Comparison of ENCODE assay signal across 8 cellular contexts in genomic region chr2:191666733-191667132, GRCh38. TPM values are rescaled to one million over a fixed set of nuclear protein-coding genes. Genes with fewer than 3 reads are reported as not detected.
DNase-seq lines count a peak whose midpoint lies in the region; ATAC-seq, FAIRE-seq and TF ChIP-seq lines count a peak whose summit lies in the region.

No MANE protein-coding gene starts in this region.

- H3K27ac ChIP-seq in Karpas-422 (ENCODE audit: low read length), result no peak overlapping the region

- no peaks in the 10 kb centered on the region for H3K27me3 Mint-ChIP-seq in activated CD4-positive, alpha-beta T cell treated with anti-CD3 and anti-CD28 coated beads, Interleukin-2, amount 10 ng/mL, durations not matched to agents 7 days and 5 days

- H3K36me3 ChIP-seq in kidney epithelial cell (ENCODE audit: control insufficient read depth, insufficient read depth, low read length) (no peaks in the 10 kb centered on the region), Karpas-422 (ENCODE audit: insufficient read depth, low read length) (no peaks in the 10 kb centered on the region)

- H3K4me3 ChIP-seq in kidney epithelial cell (ENCODE audit: low read depth, low read length) (no peak overlapping the region), Karpas-422 (ENCODE audit: low read length) (no peak overlapping the region)

- no peaks in the 10 kb centered on the region for H3K9me3 ChIP-seq in Karpas-422 (ENCODE audit: low read length)

- H3K27me3 ChIP-seq in kidney epithelial cell (ENCODE audit: control insufficient read depth, insufficient read depth, low read length) (no peaks in the 10 kb centered on the region), Karpas-422 (ENCODE audit: low read length) (no peaks in the 10 kb centered on the region)

- H3K4me3 Mint-ChIP-seq in activated CD4-positive, alpha-beta T cell treated with anti-CD3 and anti-CD28 coated beads, Interleukin-2, amount 10 ng/mL, durations not matched to agents 7 days and 5 days, result no peak overlapping the region

- H3K9me2 ChIP-seq in Karpas-422 (replicated peaks; ENCODE audit: insufficient read depth, low read length), result no peaks in the 10 kb centered on the region

- no peak for TF ChIP-seq POLR2A in GM18505 (IDR thresholded peaks at IDR 0.05; ENCODE audit: borderline replicate concordance, extremely low read depth, insufficient read depth, insufficient read length)
- TF ChIP-seq POLR2A in H54 (IDR thresholded peaks at IDR 0.05; ENCODE audit: low read depth, low read length), result no peak

- DNase-seq in H54 (ENCODE audit: insufficient read length, low spot score) (no peak), M059J (ENCODE audit: low read depth) (peak; percentile 57), kidney epithelial cell (ENCODE audit: low read depth) (peak; percentile 49), omental fat pad (ENCODE audit: low spot score) (no peak), Karpas-422 (no peak), NCI-H128 (lab: John Stamatoyannopoulos, UW; ENCODE audit: unreplicated experiment) (no peak)
- DNase-seq in activated CD4-positive, alpha-beta T cell treated with anti-CD3 and anti-CD28 coated beads, Interleukin-2, amount 10 ng/mL, durations not matched to agents 7 days and 5 days, result no peak

- no peak overlapping the region for H3K27ac Mint-ChIP-seq in activated CD4-positive, alpha-beta T cell treated with anti-CD3 and anti-CD28 coated beads, Interleukin-2, amount 10 ng/mL, durations not matched to agents 7 days and 5 days

- POLR2A ChIA-PET in activated CD4-positive, alpha-beta T cell treated with anti-CD3 and anti-CD28 coated beads, Interleukin-2, amount 10 ng/mL, durations not matched to agents 7 days and 5 days (lab: Charles Lee), result interaction anchor here (0.5 kb wide), 1 partner anchor 27 kb away, joined by 4 read pairs; no protein-coding TSS in a partner anchor

- no peak overlapping the region for H2AFZ ChIP-seq in Karpas-422 (ENCODE audit: low read length)

- peaks cover 7% of the 10 kb centered on the region for H3K4me1 ChIP-seq in Karpas-422 (ENCODE audit: low read length)

- H4K20me1 ChIP-seq in Karpas-422 (ENCODE audit: insufficient read depth, low read depth, low read length), result no peaks in the 10 kb centered on the region

- ATAC-seq in GM18505 (IDR thresholded peaks at IDR 0.05; ENCODE audit: unreplicated experiment), result peak; percentile 70
- no peak for ATAC-seq in omental fat pad (ENCODE audit: low FRiP score)

- H3K4me1 Mint-ChIP-seq in activated CD4-positive, alpha-beta T cell treated with anti-CD3 and anti-CD28 coated beads, Interleukin-2, amount 10 ng/mL, durations not matched to agents 7 days and 5 days, result peaks cover 22% of the 10 kb centered on the region

- peak; percentile 86 for FAIRE-seq in H54 (lab: Jason Lieb, UNC)

- H3K79me2 ChIP-seq in Karpas-422 (ENCODE audit: low read length), result no peaks in the 10 kb centered on the region

- H3K4me2 ChIP-seq in Karpas-422 (ENCODE audit: low read depth, low read length, poor library complexity, severe bottlenecking), result no peak overlapping the region

- CTCF ChIA-PET in activated CD4-positive, alpha-beta T cell treated with anti-CD3 and anti-CD28 coated beads, Interleukin-2, amount 10 ng/mL, durations not matched to agents 7 days and 5 days (lab: Charles Lee), result interaction anchor here (1.0 to 2.5 kb wide), 4 partner anchors 9 to 40 kb away, joined by 3 to 20 read pairs (median 3); partner anchors contain the start of gene NABP1

- H3K9ac ChIP-seq in Karpas-422 (ENCODE audit: low read length), result no peak overlapping the region

- H3K9me3 Mint-ChIP-seq in activated CD4-positive, alpha-beta T cell treated with anti-CD3 and anti-CD28 coated beads, Interleukin-2, amount 10 ng/mL, durations not matched to agents 7 days and 5 days, result peaks cover 10% of the 10 kb centered on the region

- peaks cover 10% of the 10 kb centered on the region for H3K36me3 Mint-ChIP-seq in activated CD4-positive, alpha-beta T cell treated with anti-CD3 and anti-CD28 coated beads, Interleukin-2, amount 10 ng/mL, durations not matched to agents 7 days and 5 days (ENCODE audit: low read depth)

- TF ChIP-seq CTCF in kidney epithelial cell (IDR thresholded peaks at IDR 0.05; ENCODE audit: insufficient read depth, low read length, poor library complexity, severe bottlenecking) (no peak), omental fat pad (IDR thresholded peaks at IDR 0.05) (no peak)

RNA-seq across cellular contexts. Expression of gene NABP1, which starts 11.2 kb away (rescaled TPM):
- 18.6 and 37.5 TPM in 2 replicates for total RNA-seq in M059J (2014; rRNA removed; shearing (Covaris generic))
- total RNA-seq in kidney epithelial cell (18.3 and 22.9 TPM in 2 replicates), omental fat pad (100 to 1,000 TPM in 2 of 4 donors, 10 to 100 TPM in 2; 58.3 to 318 (median 104) TPM)
- total RNA-seq in Karpas-422 (2014; rRNA removed; shearing (Covaris generic); ENCODE audit: low replicate concordance), result 47.0 and 52.4 TPM in 2 replicates
- 10 to 100 TPM; 47.1 to 48.0 TPM for total RNA-seq in activated CD4-positive, alpha-beta T cell treated with anti-CD3 and anti-CD28 coated beads, Interleukin-2, amount 10 ng/mL, durations not matched to agents 7 days and 5 days

Comparison
In these comparisons a context has a peak if more than half of its experiments do, and no peak if none do; other contexts are left out.
1. DNase-seq: peak in M059J (single experiment) and kidney epithelial cell (single experiment); none in H54 (single experiment), omental fat pad (single experiment), Karpas-422 (single experiment), activated CD4-positive, alpha-beta T cell treated with anti-CD3 and anti-CD28 coated beads, Interleukin-2, amount 10 ng/mL, durations not matched to agents 7 days and 5 days (single experiment) and NCI-H128 (single experiment).